In the genomic region with DNA sequence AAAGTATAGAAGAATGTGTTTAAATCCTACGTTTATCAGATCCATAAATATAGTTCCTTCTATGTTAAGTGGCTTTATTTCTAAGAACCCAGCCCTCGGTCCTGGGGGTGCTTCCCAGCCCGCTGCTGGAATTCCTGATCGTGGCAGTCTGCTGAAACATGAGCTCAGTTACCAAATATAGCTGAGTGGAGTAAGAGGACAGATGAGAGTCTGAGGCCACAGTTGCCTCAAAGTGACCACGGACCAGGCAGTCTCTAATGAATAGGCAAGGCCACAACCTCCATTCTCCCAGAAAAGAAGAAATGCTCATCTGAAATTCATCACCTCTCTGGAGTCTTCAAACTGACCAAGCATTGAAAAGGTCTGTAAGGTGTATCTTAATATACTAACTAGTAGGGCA, we compare ENCODE assay signal across 10 cellular contexts. TPM values are rescaled to one million over a fixed set of nuclear protein-coding genes. Genes with fewer than 3 reads are reported as not detected.
DNase-seq lines count a peak whose midpoint lies in the region; ATAC-seq and TF ChIP-seq lines count a peak whose summit lies in the region.
"Had no signal": no experiment of that assay in that cellular context is flagged by ENCODE, and none has a peak within 500 bp of the region (broad histone marks: within the 10 kb centered on the region; RNA-seq: fewer than 3 reads in every experiment).

A gene (plus strand): TSS at position 219 of the 400 bp plus-strand sequence.

- no peaks in the 10 kb centered on the region for H3K36me3 ChIP-seq in left lung

- no peaks in the 10 kb centered on the region for H3K27me3 ChIP-seq in left lung

- H3K27ac Mint-ChIP-seq in type B pancreatic cell, result no peak within 1 kb of the TSS
- H3K27ac Mint-ChIP-seq: activated naive CD4-positive, alpha-beta T cell treated with anti-CD3 and anti-CD28 coated beads, Interleukin-2, amount 50 U/mL, for 72 hours had no signal

- H3K27me3 Mint-ChIP-seq in type B pancreatic cell, result no peaks in the 10 kb centered on the region

- peak; percentile 86 for ATAC-seq in left lung
- ATAC-seq: activated naive CD4-positive, alpha-beta T cell treated with anti-CD3 and anti-CD28 coated beads, Interleukin-2, amount 50 U/mL, for 72 hours had no signal

- no peak within 1 kb of the TSS for H3K4me3 ChIP-seq in left lung

- H3K4me1 Mint-ChIP-seq in type B pancreatic cell (ENCODE audit: unreplicated experiment), result peaks cover 16% of the 10 kb centered on the region

- DNase-seq in NCI-H2029 (lab: John Stamatoyannopoulos, UW) (peak; percentile 11), NCI-H2029 treated with DMSO at 0.1 percent for 48 hours (lab: John Stamatoyannopoulos, UW) (no peak), dedifferentiated amniotic fluid mesenchymal stem cell (ENCODE audit: extremely low spot score) (peak; percentile 86), left lung (peak in 1 of 2 donors; percentile 47), type B pancreatic cell (ENCODE audit: extremely low spot score, unreplicated experiment) (no peak), NCI-H748 (lab: John Stamatoyannopoulos, UW; ENCODE audit: unreplicated experiment) (no peak), HT-29 (ENCODE audit: low spot score) (no peak), NCI-H1417 treated with DMSO at 0.1 percent for 48 hours (lab: John Stamatoyannopoulos, UW) (no peak)
- DNase-seq: SIG-M5 had no signal

- H3K4me1 ChIP-seq in left lung, result no peaks in the 10 kb centered on the region

- H3K9me3 Mint-ChIP-seq in type B pancreatic cell, result peaks cover 5% of the 10 kb centered on the region
- H3K9me3 Mint-ChIP-seq: activated naive CD4-positive, alpha-beta T cell treated with anti-CD3 and anti-CD28 coated beads, Interleukin-2, amount 50 U/mL, for 72 hours had no signal

- H3K9me3 ChIP-seq in left lung, result no peaks in the 10 kb centered on the region

- intact Hi-C loops in left lung (cut with DNase I), result no loop called here

- H3K36me3 Mint-ChIP-seq in type B pancreatic cell, result peaks cover 3% of the 10 kb centered on the region

- peak within 1 kb of the TSS; percentile 27 for H3K4me3 Mint-ChIP-seq in type B pancreatic cell

- TF ChIP-seq CTCF in left lung (IDR thresholded peaks at IDR 0.05) (no peak), type B pancreatic cell (conservative IDR thresholded peaks at IDR 0.05) (no peak)

- H3K27ac ChIP-seq in left lung, result no peak within 1 kb of the TSS

RNA-seq across cellular contexts. Expression of the gene that starts here (rescaled TPM):
- total RNA-seq in left lung, result 100 to 1,000 TPM in 1 of 2 donors, 10 to 100 TPM in 1; 80.4 to 194 TPM
- 38.3 and 93.5 TPM in 2 replicates for total RNA-seq in type B pancreatic cell (ENCODE audit: low replicate concordance)
- 1.3 and 2.5 TPM in 2 replicates for total RNA-seq in HT-29 (2014; rRNA removed; shearing (Covaris generic))

Comparison
In these comparisons a context has a peak if more than half of its experiments do, and no peak if none do; other contexts are left out.
1. RNA of the gene that starts here (total RNA-seq): 80.4 to 194 TPM in left lung and 38.3 to 93.5 TPM in type B pancreatic cell; 1.3 to 2.5 TPM in HT-29; every median in the first group is over 10 times any median in the second.
2. DNase-seq: peak in NCI-H2029 (single experiment) and dedifferentiated amniotic fluid mesenchymal stem cell (single experiment); none in NCI-H2029 treated with DMSO at 0.1 percent for 48 hours (single experiment), type B pancreatic cell (single experiment), NCI-H748 (single experiment), HT-29 (single experiment) and NCI-H1417 treated with DMSO at 0.1 percent for 48 hours (single experiment).